Comparison of ENCODE assay signal across 8 cellular contexts in genomic region chr19:43525836-43526771, GRCh38. TPM values are rescaled to one million over a fixed set of nuclear protein-coding genes. Genes with fewer than 3 reads are reported as not detected.
A peak's percentile ranks its signal among the peaks of the same experiment; 100 is the strongest.
DNase-seq lines count a peak whose midpoint lies in the region; ATAC-seq and TF ChIP-seq lines count a peak whose summit lies in the region.

No MANE protein-coding gene starts in this region.

- H3K4me3 ChIP-seq in OCI-LY1 (ENCODE audit: low read depth, low read length, poor library complexity, severe bottlenecking) (peak overlapping the region; percentile 64), lower leg skin (ENCODE audit: low read depth, poor library complexity, severe bottlenecking) (peak overlapping the region; percentile 67), stomach (peak overlapping the region; percentile 61 to 96 (median 92))

- intact Hi-C loops in lower leg skin (cut with DNase I; ENCODE audit: low total_unique reads) = no loop called here
- intact Hi-C loops in stomach (cut with DNase I; ENCODE audit: low total_unique reads) = no loop called here

- H3K9ac ChIP-seq in OCI-LY1 (ENCODE audit: low read length) = peak overlapping the region; percentile 52; the same call in 1 of the 2 replicates

- peaks cover 27% of the 10 kb centered on the region for H3K4me1 ChIP-seq in OCI-LY1 (ENCODE audit: insufficient read depth, low read length, severe bottlenecking)
- peaks cover 17 to 49% (median 32%) of the 10 kb centered on the region in 4 donors for H3K4me1 ChIP-seq in stomach

- no peaks in the 10 kb centered on the region for H3K9me3 ChIP-seq in OCI-LY1 (ENCODE audit: low read length)
- H3K9me3 ChIP-seq in stomach = no peaks in the 10 kb centered on the region

- H2AFZ ChIP-seq in OCI-LY1 (ENCODE audit: low read length) = no peak overlapping the region

- H3F3A ChIP-seq in OCI-LY1 (ENCODE audit: insufficient read depth, low read length) = no peaks in the 10 kb centered on the region

- no peaks in the 10 kb centered on the region for H3K36me3 ChIP-seq in OCI-LY1 (ENCODE audit: insufficient read depth, low read length)
- peaks cover 0 to 8% (median 5%) of the 10 kb centered on the region in 4 donors for H3K36me3 ChIP-seq in stomach

- ATAC-seq in GM21576 (IDR thresholded peaks at IDR 0.05; ENCODE audit: unreplicated experiment) = no peak

- DNase-seq in EH (ENCODE audit: low read depth) (peak; percentile 38), caudate nucleus (lab: John Stamatoyannopoulos, UW) (peak in 16 of 61 donors; percentile 6 to 51 (median 24)), lower leg skin (ENCODE audit: low spot score in 2 of 2) (peak in 1 of 2 donors; percentile 90), stomach (peak; percentile 38), cerebellum (ENCODE audit: low spot score) (no peak), DMS53 treated with DMSO at 0.1 percent for 48 hours (lab: John Stamatoyannopoulos, UW; ENCODE audit: unreplicated experiment) (no peak)

- no peaks in the 10 kb centered on the region for H4K20me1 ChIP-seq in OCI-LY1 (ENCODE audit: insufficient read depth, low read length)

- H3K27me3 ChIP-seq in OCI-LY1 (ENCODE audit: insufficient read depth, low read length) (no peaks in the 10 kb centered on the region), stomach (no peaks in the 10 kb centered on the region)

- no peak for TF ChIP-seq POLR2A in lower leg skin (IDR thresholded peaks at IDR 0.05)
- TF ChIP-seq POLR2A in stomach (IDR thresholded peaks at IDR 0.05) = no peak

- whole genome bisulfite sequencing in lower leg skin, 2 donors = 1 to 4% methylated on average over 19 to 26 of the region's 26 CpGs
- 1 to 3% (median 1%) methylated on average over 16 to 26 of the region's 26 CpGs for WGBS in stomach, 5 donors

- no peak for TF ChIP-seq CTCF in OCI-LY1 (IDR thresholded peaks at IDR 0.05; ENCODE audit: low read length)
- TF ChIP-seq CTCF in lower leg skin (IDR thresholded peaks at IDR 0.05) = no peak
- TF ChIP-seq CTCF in stomach (IDR thresholded peaks at IDR 0.05) = no peak

- H3K9me2 ChIP-seq in OCI-LY1 (ENCODE audit: low read depth, low read length) = no peaks in the 10 kb centered on the region

- no peak overlapping the region for H3K27ac ChIP-seq in OCI-LY1 (ENCODE audit: low read depth, low read length, poor library complexity, severe bottlenecking)
- H3K27ac ChIP-seq in caudate nucleus (ENCODE audit: low read depth, low read length) = peak overlapping the region; percentile 18
- peak overlapping the region; percentile 86 to 94 (median 88) for H3K27ac ChIP-seq in stomach

- peak overlapping the region; percentile 76 for H3K4me2 ChIP-seq in OCI-LY1 (ENCODE audit: low read length)

- H3K79me2 ChIP-seq in OCI-LY1 (ENCODE audit: insufficient read depth, low read length) = no peaks in the 10 kb centered on the region

- TF ChIP-seq EP300 in stomach (IDR thresholded peaks at IDR 0.05) = no peak

RNA-seq across cellular contexts. Expression of gene ETHE1, which starts 0.9 kb away (rescaled TPM):
- total RNA-seq in lower leg skin (10 to 100 TPM; 63.4 to 79.3 (median 72.8) TPM), stomach (100 to 1,000 TPM in 1 of 5 donors, 10 to 100 TPM in 4; 43.5 to 157 (median 61.1) TPM), cerebellum (15.5 TPM)
- 10 to 100 TPM; 42.6 to 55.5 (median 42.8) TPM for polyA plus RNA-seq in stomach

RNA-seq across cellular contexts. Expression of gene ZNF575, which starts 6.9 kb away (rescaled TPM):
- total RNA-seq in lower leg skin = under 1 TPM in 3 of 4 donors, not detected in 1; 0.42 to 0.94 (median 0.88) TPM
- total RNA-seq in stomach = 10 to 100 TPM in 1 of 5 donors, 1 to 10 TPM in 1, not detected in 3; 7.8 to 23.5 TPM
- polyA plus RNA-seq in stomach = under 1 TPM; 0.37 to 0.76 (median 0.65) TPM
- 0.27 TPM for total RNA-seq in cerebellum

RNA-seq across cellular contexts. Expression of gene PHLDB3, which starts 21.6 kb away (rescaled TPM):
- total RNA-seq in lower leg skin (100 to 1,000 TPM in 2 of 4 donors, 10 to 100 TPM in 2; 86.9 to 136 (median 114) TPM), stomach (10 to 100 TPM in 1 of 5 donors, 1 to 10 TPM in 3, not detected in 1; 2.0 to 55.3 (median 8.5) TPM), cerebellum (5.0 TPM)
- polyA plus RNA-seq in stomach = 10 to 100 TPM in 2 of 3 donors, 1 to 10 TPM in 1; 9.5 to 24.9 (median 13.9) TPM

RNA-seq across cellular contexts. Expression of gene XRCC1, which starts 49.2 kb away (rescaled TPM):
- total RNA-seq in lower leg skin (10 to 100 TPM; 27.9 to 37.6 (median 31.5) TPM), stomach (10 to 100 TPM; 10.8 to 42.5 (median 16.8) TPM), cerebellum (16.2 TPM)
- polyA plus RNA-seq in stomach = 10 to 100 TPM; 13.1 to 24.3 (median 18.0) TPM

RNA-seq across cellular contexts. Expression of gene PINLYP, which starts 49.5 kb away (rescaled TPM):
- total RNA-seq in lower leg skin = 10 to 100 TPM in 1 of 4 donors, 1 to 10 TPM in 2, under 1 TPM in 1; 0.99 to 16.4 (median 3.1) TPM
- 10 to 100 TPM in 1 of 5 donors, 1 to 10 TPM in 2, under 1 TPM in 1, not detected in 1; 0.14 to 18.7 (median 4.3) TPM for total RNA-seq in stomach
- polyA plus RNA-seq in stomach = 10 to 100 TPM in 2 of 3 donors, 1 to 10 TPM in 1; 8.0 to 16.8 (median 15.7) TPM
- 7.7 TPM for total RNA-seq in cerebellum

Comparison
In these comparisons a context has a peak if more than half of its experiments do, and no peak if none do; other contexts are left out.
1. DNase-seq: peak in EH (single experiment) and stomach (single experiment); none in cerebellum (single experiment) and DMS53 treated with DMSO at 0.1 percent for 48 hours (single experiment).
2. Peak in every context shown above with its lines, with median percentiles within 50 percentile points of each other: H3K4me3 ChIP-seq.